8 cellular contexts compared by ENCODE assay signal in genomic region chr3:170499562-170500156, GRCh38.
DNase-seq lines count a peak whose midpoint lies in the region; ATAC-seq and TF ChIP-seq lines count a peak whose summit lies in the region.

No MANE protein-coding gene starts in this region.

- TF ChIP-seq RAD21 in Ishikawa (IDR thresholded peaks at IDR 0.05; ENCODE audit: low read depth) = peak; percentile 83

- H3K4me1 Mint-ChIP-seq in CD8-positive, alpha-beta memory T cell = no peaks in the 10 kb centered on the region

- H3K36me3 ChIP-seq in heart left ventricle = no peaks in the 10 kb centered on the region
- H3K36me3 ChIP-seq in right atrium auricular region = no peaks in the 10 kb centered on the region
- no peaks in the 10 kb centered on the region for H3K36me3 ChIP-seq in CD8-positive, alpha-beta memory T cell (ENCODE audit: insufficient read depth, low read length)

- WGBS in heart left ventricle, 4 donors = 41 to 56% (median 48%) methylated on average over 3 of the region's 3 CpGs

- intact Hi-C loops in heart left ventricle (cut with DNase I) = no loop called here

- H3K27me3 ChIP-seq in heart left ventricle = no peaks in the 10 kb centered on the region
- H3K27me3 ChIP-seq in right atrium auricular region = no peaks in the 10 kb centered on the region
- H3K27me3 ChIP-seq in CD8-positive, alpha-beta memory T cell (ENCODE audit: insufficient read depth, low read length, poor library complexity, severe bottlenecking) = no peaks in the 10 kb centered on the region

- H3K4me3 Mint-ChIP-seq in CD8-positive, alpha-beta memory T cell = no peak overlapping the region

- H3K4me1 ChIP-seq in heart left ventricle (peaks cover 0 to 6% (median 0%) of the 10 kb centered on the region in 12 donors), right atrium auricular region (no peaks in the 10 kb centered on the region)
- no peaks in the 10 kb centered on the region for H3K4me1 ChIP-seq in CD8-positive, alpha-beta memory T cell (ENCODE audit: insufficient read depth, low read length)

- no peaks in the 10 kb centered on the region for H3K36me3 Mint-ChIP-seq in CD8-positive, alpha-beta memory T cell

- CTCF ChIA-PET in CD8-positive, alpha-beta memory T cell (lab: Charles Lee) = no interaction called here

- H3K27ac Mint-ChIP-seq in CD8-positive, alpha-beta memory T cell = no peak overlapping the region

- no peaks in the 10 kb centered on the region for H3K9me3 ChIP-seq in heart left ventricle
- H3K9me3 ChIP-seq in right atrium auricular region = no peaks in the 10 kb centered on the region
- H3K9me3 ChIP-seq in CD8-positive, alpha-beta memory T cell (ENCODE audit: low read length) = no peaks in the 10 kb centered on the region

- H3K9me3 Mint-ChIP-seq in CD8-positive, alpha-beta memory T cell = no peaks in the 10 kb centered on the region

- no peak for TF ChIP-seq EP300 in Ishikawa (IDR thresholded peaks at IDR 0.05; ENCODE audit: borderline replicate concordance)

- POLR2A ChIA-PET in CD8-positive, alpha-beta memory T cell (lab: Charles Lee) = no interaction called here

- H3K4me3 ChIP-seq in heart left ventricle = no peak overlapping the region
- H3K4me3 ChIP-seq in right atrium auricular region = no peak overlapping the region
- H3K4me3 ChIP-seq in CD8-positive, alpha-beta memory T cell (ENCODE audit: low read length) = no peak overlapping the region

- peaks cover 4 to 9% of the 10 kb centered on the region in 2 donors for H3K27me3 Mint-ChIP-seq in CD8-positive, alpha-beta memory T cell

- no peak for TF ChIP-seq POLR2A in heart left ventricle (IDR thresholded peaks at IDR 0.05)

- TF ChIP-seq CTCF in heart left ventricle (IDR thresholded peaks at IDR 0.05) (peak; percentile 16 to 51 (median 35)), right atrium auricular region (IDR thresholded peaks at IDR 0.05) (peak in 1 of 2 donors; percentile 58)

- H3K27ac ChIP-seq in heart left ventricle (no peak overlapping the region), right atrium auricular region (no peak overlapping the region)
- no peak overlapping the region for H3K27ac ChIP-seq in CD8-positive, alpha-beta memory T cell (ENCODE audit: low read depth, low read length)

- DNase-seq in heart left ventricle (no peak), right atrium auricular region (ENCODE audit: low spot score) (no peak), astrocyte of the hippocampus (ENCODE audit: low read depth, low spot score) (peak; percentile 49), left lobe of liver (ENCODE audit: low spot score) (peak; percentile 76)
- DNase-seq in CD8-positive, alpha-beta memory T cell = no peak
- DNase-seq in activated naive CD4-positive, alpha-beta T cell (lab: John Stamatoyannopoulos, UW) = no peak

- no peak for ATAC-seq in heart left ventricle
- ATAC-seq in left lobe of liver = peak; percentile 98
- no peak for ATAC-seq in HG03175 (IDR thresholded peaks at IDR 0.05; ENCODE audit: unreplicated experiment)

TF ChIP-seq in Ishikawa, 13 proteins besides CTCF, POLR2A, EP300 and RAD21:
- no peak for TF ChIP-seq USF1 (IDR thresholded peaks at IDR 0.05)
- TF ChIP-seq TAF1 (IDR thresholded peaks at IDR 0.05; ENCODE audit: low read depth) = no peak
- TF ChIP-seq TCF12 (IDR thresholded peaks at IDR 0.05; ENCODE audit: low read depth) = no peak

Comparison
In these comparisons a context has a peak if more than half of its experiments do, and no peak if none do; other contexts are left out.
1. DNase-seq: peak in astrocyte of the hippocampus (single experiment) and left lobe of liver (single experiment); none in heart left ventricle (0 of 5), right atrium auricular region (single experiment), CD8-positive, alpha-beta memory T cell (0 of 5) and activated naive CD4-positive, alpha-beta T cell (0 of 4).